In the genomic region with DNA sequence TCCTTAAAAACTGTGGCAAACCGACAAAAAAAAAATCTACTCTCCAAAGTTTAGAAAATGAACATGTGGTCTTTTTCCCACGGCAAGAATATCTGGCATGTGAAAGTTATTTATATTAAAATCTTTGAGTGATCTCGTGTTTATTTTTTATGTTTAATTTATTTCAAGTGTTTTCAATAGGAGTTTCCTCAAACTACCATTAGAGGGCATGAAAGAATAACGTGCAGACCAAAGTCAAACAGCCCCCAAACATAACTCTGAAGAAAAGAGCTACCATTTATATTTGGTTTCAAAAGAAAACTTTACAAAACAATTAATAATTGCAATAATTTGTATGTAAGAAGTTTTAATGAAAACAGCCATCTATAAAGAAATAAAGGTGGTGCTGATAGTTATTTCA, we compare ENCODE assay signal across 10 cellular contexts.
DNase-seq lines count a peak whose midpoint lies in the region; ATAC-seq and TF ChIP-seq lines count a peak whose summit lies in the region.
"Had no signal": no experiment of that assay in that cellular context is flagged by ENCODE, and none has a peak within 500 bp of the region (broad histone marks: within the 10 kb centered on the region; RNA-seq: fewer than 3 reads in every experiment).

No MANE protein-coding gene starts in this region.

- TF ChIP-seq CTCF in brain microvascular endothelial cell (IDR thresholded peaks at IDR 0.05; ENCODE audit: low read depth, low read length, missing control alignments), result peak; percentile 56

- H3K27me3 ChIP-seq in brain microvascular endothelial cell (replicated peaks), result no peaks in the 10 kb centered on the region

- in situ Hi-C loops in brain microvascular endothelial cell (cut with HindIII; ENCODE audit: low pct_ligation_motif_present, low sequenced_read_pairs), result no loop called here

- H3K27ac Mint-ChIP-seq in activated CD8-positive, alpha-beta memory T cell treated with anti-CD3 and anti-CD28 coated beads, Interleukin-2, amount 10 ng/mL, durations not matched to agents 7 days and 5 days, result no peak overlapping the region
- H3K27ac Mint-ChIP-seq: IgD-negative memory B cell had no signal

- H3K27me3 Mint-ChIP-seq in activated CD8-positive, alpha-beta memory T cell treated with anti-CD3 and anti-CD28 coated beads, Interleukin-2, amount 10 ng/mL, durations not matched to agents 7 days and 5 days, result no peaks in the 10 kb centered on the region
- H3K27me3 Mint-ChIP-seq: IgD-negative memory B cell had no signal

- H3K4me3 Mint-ChIP-seq in activated CD8-positive, alpha-beta memory T cell treated with anti-CD3 and anti-CD28 coated beads, Interleukin-2, amount 10 ng/mL, durations not matched to agents 7 days and 5 days, result no peak overlapping the region
- H3K4me3 Mint-ChIP-seq: IgD-negative memory B cell had no signal

- CTCF ChIA-PET in activated CD8-positive, alpha-beta memory T cell treated with anti-CD3 and anti-CD28 coated beads, Interleukin-2, amount 10 ng/mL, durations not matched to agents 7 days and 5 days (lab: Charles Lee), result no interaction called here

- DNase-seq in DMS53 treated with DMSO at 0.1 percent for 48 hours (lab: John Stamatoyannopoulos, UW; ENCODE audit: unreplicated experiment) (peak; percentile 4), Kasumi-1 (lab: John Stamatoyannopoulos, UW) (peak; percentile 37 to 77), brain microvascular endothelial cell (no peak), midbrain (lab: John Stamatoyannopoulos, UW) (peak; percentile 9), NCI-H1436 (lab: John Stamatoyannopoulos, UW) (no peak)
- DNase-seq in activated CD8-positive, alpha-beta memory T cell treated with anti-CD3 and anti-CD28 coated beads, Interleukin-2, amount 10 ng/mL, durations not matched to agents 7 days and 5 days, result no peak
- DNase-seq in activated CD4-positive, CD25-positive, alpha-beta regulatory T cell treated with anti-CD3 and anti-CD28 coated beads, Interleukin-2, amount 50 U/mL, for 72 hours, result no peak
- DNase-seq: stimulated activated CD4-positive, alpha-beta T cell treated with anti-CD3 and anti-CD28 coated beads, Interleukin-4, amount 100 ng/mL, for 1 hour had no signal

- no peaks in the 10 kb centered on the region for H3K36me3 Mint-ChIP-seq in activated CD8-positive, alpha-beta memory T cell treated with anti-CD3 and anti-CD28 coated beads, Interleukin-2, amount 10 ng/mL, durations not matched to agents 7 days and 5 days
- H3K36me3 Mint-ChIP-seq: IgD-negative memory B cell had no signal

- no peak overlapping the region for H3K27ac ChIP-seq in brain microvascular endothelial cell

- no peaks in the 10 kb centered on the region for H3K9me3 Mint-ChIP-seq in activated CD8-positive, alpha-beta memory T cell treated with anti-CD3 and anti-CD28 coated beads, Interleukin-2, amount 10 ng/mL, durations not matched to agents 7 days and 5 days (ENCODE audit: low read depth)
- H3K9me3 Mint-ChIP-seq: IgD-negative memory B cell had no signal

- no peak overlapping the region for H3K4me3 ChIP-seq in brain microvascular endothelial cell (ENCODE audit: low read depth, low read length)

- ATAC-seq in HG03565 (IDR thresholded peaks at IDR 0.05; ENCODE audit: unreplicated experiment), result no peak
- no peak for ATAC-seq in activated CD8-positive, alpha-beta memory T cell treated with anti-CD3 and anti-CD28 coated beads, Interleukin-2, amount 10 ng/mL, durations not matched to agents 7 days and 5 days

- H3K4me1 Mint-ChIP-seq in activated CD8-positive, alpha-beta memory T cell treated with anti-CD3 and anti-CD28 coated beads, Interleukin-2, amount 10 ng/mL, durations not matched to agents 7 days and 5 days, result no peaks in the 10 kb centered on the region
- H3K4me1 Mint-ChIP-seq: IgD-negative memory B cell had no signal

- no peaks in the 10 kb centered on the region for H3K36me3 ChIP-seq in brain microvascular endothelial cell (replicated peaks)

Comparison
In these comparisons a context has a peak if more than half of its experiments do, and no peak if none do; other contexts are left out.
1. DNase-seq: peak in DMS53 treated with DMSO at 0.1 percent for 48 hours (single experiment), Kasumi-1 (2 of 2) and midbrain (single experiment); none in brain microvascular endothelial cell (single experiment), NCI-H1436 (single experiment), activated CD8-positive, alpha-beta memory T cell treated with anti-CD3 and anti-CD28 coated beads, Interleukin-2, amount 10 ng/mL, durations not matched to agents 7 days and 5 days (single experiment) and activated CD4-positive, CD25-positive, alpha-beta regulatory T cell treated with anti-CD3 and anti-CD28 coated beads, Interleukin-2, amount 50 U/mL, for 72 hours (single experiment).